Comparison of ENCODE assay signal across 26 cellular contexts in genomic region chr13:42350141-42350540, GRCh38.
"Had no signal": no experiment of that assay in that cellular context is flagged by ENCODE, and none has a peak within 500 bp of the region (broad histone marks: within the 10 kb centered on the region; RNA-seq: fewer than 3 reads in every experiment).

No MANE protein-coding gene starts in this region.

- H3K9me3 ChIP-seq: heart left ventricle, neutrophil, ovary, suprapubic skin, tibial artery, upper lobe of right lung had no signal

- H3K36me3 Mint-ChIP-seq: mesothelial cell of epicardium; naive B cell; stimulated activated effector memory CD8-positive, alpha-beta T cell treated with anti-CD3 and anti-CD28 coated beads, Interleukin-12 subunit alpha, Interleukin-12 subunit beta, amount 100 ng/mL, for 72 hours had no signal

- H3K9me3 Mint-ChIP-seq: activated B cell treated with CpG ODN at 0.5 μM for 24 hours; activated naive CD8-positive, alpha-beta T cell treated with anti-CD3 and anti-CD28 coated beads, Interleukin-2, amount 10 ng/mL, durations not matched to agents 7 days and 5 days; mesothelial cell of epicardium; naive B cell; nephron progenitor cell; stimulated activated effector memory CD8-positive, alpha-beta T cell treated with anti-CD3 and anti-CD28 coated beads, Interleukin-12 subunit alpha, Interleukin-12 subunit beta, amount 100 ng/mL, for 72 hours had no signal

- H3K4me1 ChIP-seq: foreskin keratinocyte, suprapubic skin, tibial artery, upper lobe of right lung had no signal

- H3K27me3 ChIP-seq: heart left ventricle, neutrophil, ovary, suprapubic skin, tibial artery, upper lobe of right lung had no signal

- H3K4me3 ChIP-seq: heart left ventricle, ovary, suprapubic skin, tibial artery, upper lobe of right lung had no signal

- H3K36me3 ChIP-seq: heart left ventricle, neutrophil, ovary, suprapubic skin, tibial artery, upper lobe of right lung had no signal

- H3K4me3 Mint-ChIP-seq: activated B cell treated with CpG ODN at 0.5 μM for 24 hours; activated naive CD8-positive, alpha-beta T cell treated with anti-CD3 and anti-CD28 coated beads, Interleukin-2, amount 10 ng/mL, durations not matched to agents 7 days and 5 days; mesothelial cell of epicardium; naive B cell; nephron progenitor cell; stimulated activated effector memory CD8-positive, alpha-beta T cell treated with anti-CD3 and anti-CD28 coated beads, Interleukin-12 subunit alpha, Interleukin-12 subunit beta, amount 100 ng/mL, for 72 hours; T-helper 17 cell had no signal

- H3K27ac ChIP-seq: foreskin keratinocyte, heart left ventricle, neutrophil, ovary, suprapubic skin, tibial artery, upper lobe of right lung had no signal

- H3K27ac Mint-ChIP-seq: activated B cell treated with CpG ODN at 0.5 μM for 24 hours; activated naive CD8-positive, alpha-beta T cell treated with anti-CD3 and anti-CD28 coated beads, Interleukin-2, amount 10 ng/mL, durations not matched to agents 7 days and 5 days; activated T-helper 2 cell treated with anti-CD3 and anti-CD28 coated beads, Interferon-gamma antibody, Interleukin-2, Interleukin-4, amounts not matched to agents 10 μg/mL and 5 μg/mL and 100 μg/mL, durations not matched to agents 14 hours and 24 hours and 36 hours; mesothelial cell of epicardium; progenitor cell of endocrine pancreas; stimulated activated effector memory CD8-positive, alpha-beta T cell treated with anti-CD3 and anti-CD28 coated beads, Interleukin-12 subunit alpha, Interleukin-12 subunit beta, amount 100 ng/mL, for 72 hours; T-helper 17 cell had no signal

- H3K27me3 Mint-ChIP-seq: activated B cell treated with CpG ODN at 0.5 μM for 24 hours; activated naive CD8-positive, alpha-beta T cell treated with anti-CD3 and anti-CD28 coated beads, Interleukin-2, amount 10 ng/mL, durations not matched to agents 7 days and 5 days; naive B cell; progenitor cell of endocrine pancreas; T-helper 17 cell had no signal

- ATAC-seq: esophagus mucosa; foreskin keratinocyte; heart left ventricle; sciatic nerve; stimulated activated effector memory CD8-positive, alpha-beta T cell treated with anti-CD3 and anti-CD28 coated beads, Interleukin-12 subunit alpha, Interleukin-12 subunit beta, amount 100 ng/mL, for 72 hours; T-helper 17 cell; upper lobe of right lung had no signal

- FAIRE-seq: small intestine had no signal

- DNase-seq: activated B cell treated with CpG ODN at 0.5 μM for 24 hours; activated CD8-positive, alpha-beta memory T cell treated with anti-CD3 and anti-CD28 coated beads, Interleukin-2, amount 50 U/mL, for 4 hours; activated naive CD8-positive, alpha-beta T cell treated with anti-CD3 and anti-CD28 coated beads, Interleukin-2, amount 10 ng/mL, durations not matched to agents 7 days and 5 days; activated T-cell treated with anti-CD3 and anti-CD28 coated beads, Interleukin-2, amount 50 U/mL, for 1 hour; amniotic stem cell; central memory CD4-positive, alpha-beta T cell; foreskin keratinocyte; heart left ventricle; hypothalamus; naive B cell; nephron progenitor cell; ovary; small intestine; stimulated activated CD4-positive, alpha-beta T cell treated with anti-CD3 and anti-CD28 coated beads, Interleukin-4, amount 100 ng/mL, for 24 hours; T-helper 17 cell; T1000; tibial artery; upper lobe of right lung had no signal
